Comparison of ENCODE assay signal across 13 cellular contexts in genomic region chr3:124779751-124780191, GRCh38. TPM values are rescaled to one million over a fixed set of nuclear protein-coding genes. Genes with fewer than 3 reads are reported as not detected.
DNase-seq lines count a peak whose midpoint lies in the region; ATAC-seq, FAIRE-seq and TF ChIP-seq lines count a peak whose summit lies in the region.
"Had no signal": no experiment of that assay in that cellular context is flagged by ENCODE, and none has a peak within 500 bp of the region (broad histone marks: within the 10 kb centered on the region; RNA-seq: fewer than 3 reads in every experiment).

No MANE protein-coding gene starts in this region.

- H3K27me3 ChIP-seq in AG04450 (ENCODE audit: control insufficient read depth, insufficient read depth, low read length) (no peaks in the 10 kb centered on the region), astrocyte (ENCODE audit: insufficient read depth, low read length) (no peaks in the 10 kb centered on the region), layer of hippocampus (ENCODE audit: control insufficient read depth, insufficient read depth, low read length) (no peaks in the 10 kb centered on the region), sigmoid colon (no peaks in the 10 kb centered on the region)
- H3K27me3 ChIP-seq: left lung had no signal

- H3K27ac Mint-ChIP-seq in astrocyte (ENCODE audit: unreplicated experiment) (peak overlapping the region; percentile 14), WTC11 (no peak overlapping the region)
- H3K27ac Mint-ChIP-seq: activated CD4-positive, alpha-beta memory T cell treated with anti-CD3 and anti-CD28 coated beads, Interleukin-2, amount 10 ng/mL, durations not matched to agents 7 days and 5 days; T-helper 2 cell treated with Interferon-gamma antibody and Interleukin-4, amounts not matched to agents 5 μg/mL and 100 μg/mL, for 36 hours had no signal

- H3K9me3 ChIP-seq in AG04450 (ENCODE audit: control insufficient read depth, insufficient read depth, low read length) (no peaks in the 10 kb centered on the region), astrocyte (ENCODE audit: insufficient read depth, low read depth, low read length) (no peaks in the 10 kb centered on the region), sigmoid colon (no peaks in the 10 kb centered on the region)
- H3K9me3 ChIP-seq: left lung had no signal

- POLR2A ChIA-PET in AG04450 (lab: Yijun Ruan, JAX) (interaction anchor here (0.6 to 1.3 kb wide), 2 partner anchors 8 to 12 kb away, joined by 3 read pairs; no protein-coding TSS in a partner anchor), WTC11 (lab: Charles Lee) (no interaction called here)

- no peak for FAIRE-seq in astrocyte (lab: Jason Lieb, UNC)

- in situ Hi-C loops in ACHN (cut with HindIII; ENCODE audit: low pct_ligation_motif_present, low pct_unique_long_range_greater_than_20kb, low sequenced_read_pairs), result no loop called here

- H3K4me3 ChIP-seq in AG04450 (ENCODE audit: low read depth, low read length) (no peak overlapping the region), astrocyte (ENCODE audit: insufficient read depth, low read depth, low read length) (no peak overlapping the region), sigmoid colon (no peak overlapping the region)
- H3K4me3 ChIP-seq: left lung had no signal

- TF ChIP-seq EP300 in sigmoid colon (IDR thresholded peaks at IDR 0.05), result no peak

- peak overlapping the region; percentile 69 for H3K4me2 ChIP-seq in astrocyte (ENCODE audit: low read length)

- CTCF ChIA-PET in AG04450 (lab: Charles Lee) (interaction anchor here (2.2 to 3.7 kb wide), 2 partner anchors 19 to 122 kb away, joined by 9 to 23 read pairs; no protein-coding TSS in a partner anchor), WTC11 (lab: Charles Lee) (interaction anchor here (0.9 to 1.5 kb wide), 3 partner anchors 19 to 122 kb away, joined by 4 to 6 read pairs (median 5); no protein-coding TSS in a partner anchor)

- TF ChIP-seq CTCF in AG04450 (IDR thresholded peaks at IDR 0.05; ENCODE audit: low read depth, low read length) (no peak), astrocyte (IDR thresholded peaks at IDR 0.05; ENCODE audit: insufficient read depth, low read depth, low read length) (no peak), sigmoid colon (IDR thresholded peaks at IDR 0.05) (no peak), WTC11 (IDR thresholded peaks at IDR 0.05) (no peak)

- intact Hi-C loops in sigmoid colon (cut with DNase I), result loop anchor here (5.0 to 10.0 kb wide), 2 partner anchors 58 to 275 kb away; partner anchors contain the start of gene HEG1

- 83 to 90% methylated on average over 9 of the region's 9 CpGs for WGBS in sigmoid colon, 2 donors

- H3K9me3 Mint-ChIP-seq in astrocyte (ENCODE audit: unreplicated experiment) (no peaks in the 10 kb centered on the region), WTC11 (no peaks in the 10 kb centered on the region)
- H3K9me3 Mint-ChIP-seq: activated CD4-positive, alpha-beta memory T cell treated with anti-CD3 and anti-CD28 coated beads, Interleukin-2, amount 10 ng/mL, durations not matched to agents 7 days and 5 days; T-helper 2 cell treated with Interferon-gamma antibody and Interleukin-4, amounts not matched to agents 5 μg/mL and 100 μg/mL, for 36 hours had no signal

- peaks cover 15% of the 10 kb centered on the region for H3K79me2 ChIP-seq in astrocyte (ENCODE audit: insufficient read depth, low read length)

- peaks cover 5% of the 10 kb centered on the region for H4K20me1 ChIP-seq in astrocyte (ENCODE audit: insufficient read depth, low read length)

- H2AFZ ChIP-seq in astrocyte (ENCODE audit: low read depth, low read length), result no peak overlapping the region

- H3K4me3 Mint-ChIP-seq in astrocyte (ENCODE audit: unreplicated experiment) (no peak overlapping the region), WTC11 (no peak overlapping the region)
- H3K4me3 Mint-ChIP-seq: activated CD4-positive, alpha-beta memory T cell treated with anti-CD3 and anti-CD28 coated beads, Interleukin-2, amount 10 ng/mL, durations not matched to agents 7 days and 5 days; T-helper 2 cell treated with Interferon-gamma antibody and Interleukin-4, amounts not matched to agents 5 μg/mL and 100 μg/mL, for 36 hours had no signal

- H3K4me1 ChIP-seq in astrocyte (ENCODE audit: insufficient read depth, low read length), result peaks cover 42% of the 10 kb centered on the region
- peaks cover 0 to 77% (median 66%) of the 10 kb centered on the region in 4 donors for H3K4me1 ChIP-seq in sigmoid colon

- peaks cover 4% of the 10 kb centered on the region for H3K36me3 ChIP-seq in astrocyte (ENCODE audit: insufficient read depth, low read length)
- no peaks in the 10 kb centered on the region for H3K36me3 ChIP-seq in sigmoid colon
- H3K36me3 ChIP-seq: left lung had no signal

- H3K36me3 Mint-ChIP-seq in astrocyte (ENCODE audit: low read depth, unreplicated experiment), result peaks cover 15% of the 10 kb centered on the region
- H3K36me3 Mint-ChIP-seq in WTC11, result peaks cover 41% of the 10 kb centered on the region

- peak overlapping the region; percentile 74 for H3K9ac ChIP-seq in astrocyte (ENCODE audit: low read length)

- H3K4me1 Mint-ChIP-seq in astrocyte (ENCODE audit: low read depth, unreplicated experiment) (peaks cover 44% of the 10 kb centered on the region), WTC11 (peaks cover 54% of the 10 kb centered on the region)

- H3K27me3 Mint-ChIP-seq in astrocyte (ENCODE audit: low read depth, unreplicated experiment), result no peaks in the 10 kb centered on the region
- no peaks in the 10 kb centered on the region for H3K27me3 Mint-ChIP-seq in WTC11 (ENCODE audit: low read depth)

- no peak for TF ChIP-seq POLR2A in sigmoid colon (IDR thresholded peaks at IDR 0.05)

- peak overlapping the region; percentile 80 for H3K27ac ChIP-seq in AG04450 (ENCODE audit: low read depth, low read length)
- peak overlapping the region; percentile 83 for H3K27ac ChIP-seq in astrocyte (ENCODE audit: low read depth, low read length)
- peak overlapping the region; percentile 86 for H3K27ac ChIP-seq in layer of hippocampus (ENCODE audit: low read depth, low read length)
- H3K27ac ChIP-seq in sigmoid colon, result peak overlapping the region; percentile 81 to 94 (median 92)

- DNase-seq in AG04450 (ENCODE audit: low read depth, low spot score), result no peak
- no peak for DNase-seq in astrocyte (ENCODE audit: low read depth)
- DNase-seq in sigmoid colon, result no peak
- DNase-seq in foreskin melanocyte, result no peak
- DNase-seq in ACHN, result no peak
- no peak for DNase-seq in NCI-H524 treated with DMSO at 0.1 percent for 48 hours (lab: John Stamatoyannopoulos, UW)
- no peak for DNase-seq in WTC11 (ENCODE audit: low spot score)
- DNase-seq: activated CD4-positive, alpha-beta memory T cell treated with anti-CD3 and anti-CD28 coated beads, Interleukin-2, amount 10 ng/mL, durations not matched to agents 7 days and 5 days; activated naive CD4-positive, alpha-beta T cell; NCI-H1694 treated with DMSO at 0.1 percent for 48 hours had no signal

- no peak for ATAC-seq in WTC11

TF ChIP-seq in WTC11, 78 proteins besides CTCF, POLR2A, EP300 and RAD21 (continues in another document):
- TF ChIP-seq PRRX2 (CRISPR knock-in tag; IDR thresholded peaks at IDR 0.05) (no peak), ZNF532 (CRISPR knock-in tag; IDR thresholded peaks at IDR 0.05; ENCODE audit: borderline replicate concordance) (no peak), FOXK1 (CRISPR knock-in tag; IDR thresholded peaks at IDR 0.05) (no peak), ELF4 (CRISPR knock-in tag; IDR thresholded peaks at IDR 0.05; ENCODE audit: low read depth) (no peak), ZNF512 (CRISPR knock-in tag; IDR thresholded peaks at IDR 0.05; ENCODE audit: borderline replicate concordance) (no peak)

RNA-seq across cellular contexts. Expression of gene UMPS, which starts 49.5 kb away (rescaled TPM):
- polyA plus RNA-seq in AG04450 (2011; rRNA removed) (25.3 and 27.9 TPM in 2 replicates), sigmoid colon (10 to 100 TPM; 18.0 to 25.1 (median 20.3) TPM)
- 27.6 and 34.0 TPM in 2 replicates for polyA minus RNA-seq in AG04450 (2011; rRNA and poly(A)+ RNA removed)
- total RNA-seq in astrocyte (25.4 and 38.3 TPM in 2 replicates), sigmoid colon (10 to 100 TPM; 16.7 to 22.4 (median 19.8) TPM), WTC11 (2021) (39.7 to 45.4 TPM (median 42.0 TPM) in 3 replicates)
